Comparison of ENCODE assay signal across 18 cellular contexts in the genomic region with DNA sequence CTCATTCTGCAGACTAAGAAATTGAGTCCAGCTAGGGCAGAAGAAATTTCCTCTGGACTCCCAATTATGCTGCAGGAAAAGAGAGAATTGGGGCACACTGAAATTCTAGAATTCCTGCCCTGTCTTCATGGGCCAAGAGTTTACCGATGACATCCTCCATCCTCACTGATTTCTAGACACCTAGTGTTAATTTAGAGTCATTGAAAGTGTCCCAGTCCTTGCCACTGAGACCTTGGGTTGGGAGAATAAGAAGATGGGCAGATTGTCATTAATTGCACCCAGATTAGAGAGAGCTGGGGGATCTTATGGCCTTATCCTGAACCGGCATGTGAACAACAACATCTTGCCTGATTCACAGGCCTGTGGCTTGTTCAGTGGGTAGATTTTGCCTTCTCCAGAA. TPM values are rescaled to one million over a fixed set of nuclear protein-coding genes. Genes with fewer than 3 reads are reported as not detected.
DNase-seq lines count a peak whose midpoint lies in the region; TF ChIP-seq lines count a peak whose summit lies in the region.
"Had no signal": no experiment of that assay in that cellular context is flagged by ENCODE, and none has a peak within 500 bp of the region (broad histone marks: within the 10 kb centered on the region; RNA-seq: fewer than 3 reads in every experiment).

No MANE protein-coding gene starts in this region.

- H3K27ac ChIP-seq in WERI-Rb-1 = no peak overlapping the region
- no peak overlapping the region for H3K27ac ChIP-seq in esophagus squamous epithelium
- H3K27ac ChIP-seq: BLaER1 treated with 17β-estradiol and CSF1 and Interleukin-3, amounts not matched to agents 10 nM and 100 nM had no signal

- intact Hi-C loops in esophagus squamous epithelium (cut with DNase I) = loop anchor here (10.0 kb wide), 1 partner anchor 58 kb away; no protein-coding TSS in a partner anchor

- peaks cover 0 to 29% (median 5%) of the 10 kb centered on the region in 3 donors for H3K4me1 ChIP-seq in esophagus squamous epithelium

- H3K36me3 ChIP-seq in H7 (replicated peaks; ENCODE audit: control insufficient read depth, insufficient read depth, low read length) = no peaks in the 10 kb centered on the region
- H3K36me3 ChIP-seq in WERI-Rb-1 = no peaks in the 10 kb centered on the region
- no peaks in the 10 kb centered on the region for H3K36me3 ChIP-seq in esophagus squamous epithelium
- H3K36me3 ChIP-seq: BLaER1 treated with 17β-estradiol and CSF1 and Interleukin-3, amounts not matched to agents 10 nM and 100 nM had no signal

- H3K27me3 ChIP-seq in H7 (ENCODE audit: control insufficient read depth, insufficient read depth, low read length) = peaks cover 4% of the 10 kb centered on the region
- H3K27me3 ChIP-seq in WERI-Rb-1 (ENCODE audit: insufficient read depth, low read depth, severe bottlenecking) = no peaks in the 10 kb centered on the region
- peaks cover 0 to 40% (median 0%) of the 10 kb centered on the region in 4 donors for H3K27me3 ChIP-seq in esophagus squamous epithelium

- no peak for TF ChIP-seq POLR2A in esophagus squamous epithelium (IDR thresholded peaks at IDR 0.05)

- H3K9me3 ChIP-seq in WERI-Rb-1 (ENCODE audit: severe bottlenecking) (no peaks in the 10 kb centered on the region), esophagus squamous epithelium (no peaks in the 10 kb centered on the region)
- H3K9me3 ChIP-seq: BLaER1 treated with 17β-estradiol and CSF1 and Interleukin-3, amounts not matched to agents 10 nM and 100 nM had no signal

- DNase-seq in H7 (peak; percentile 52), NAMALWA (ENCODE audit: low spot score) (peak; percentile 7), WERI-Rb-1 (peak; percentile 20), epithelial cell of esophagus (ENCODE audit: low read depth) (no peak), Ammon's horn (ENCODE audit: low spot score) (no peak), esophagus squamous epithelium (lab: John Stamatoyannopoulos, UW) (no peak), cortex of kidney (lab: John Stamatoyannopoulos, UW) (no peak)
- DNase-seq: 8988T; Calu3; CD8-positive, alpha-beta T cell; DMS79 treated with DMSO at 0.1 percent for 48 hours; GF-D8; GOT3; H9; IMR-90 had no signal

- H3K4me3 ChIP-seq in H7 (ENCODE audit: insufficient read depth, low read depth, low read length) (no peak overlapping the region), WERI-Rb-1 (ENCODE audit: low read depth, low read length) (no peak overlapping the region), epithelial cell of esophagus (ENCODE audit: low read length) (no peak overlapping the region), esophagus squamous epithelium (no peak overlapping the region)
- H3K4me3 ChIP-seq: BLaER1 treated with 17β-estradiol and CSF1 and Interleukin-3, amounts not matched to agents 10 nM and 100 nM had no signal

- WGBS in esophagus squamous epithelium, 2 donors = 83 to 86% methylated on average over 2 of the region's 2 CpGs

- TF ChIP-seq CTCF in WERI-Rb-1 (IDR thresholded peaks at IDR 0.05; ENCODE audit: low read depth, low read length) (no peak), epithelial cell of esophagus (IDR thresholded peaks at IDR 0.05; ENCODE audit: insufficient read depth, low read depth, low read length, missing control alignments) (peak; percentile 6), esophagus squamous epithelium (IDR thresholded peaks at IDR 0.05) (no peak)

RNA-seq across cellular contexts. Expression of gene ANGPT4, which starts 29.0 kb away (rescaled TPM):
- 0.11 and 0.31 TPM in 2 replicates for total RNA-seq in H7 (2014; rRNA removed; shearing (Covaris generic))
- total RNA-seq in esophagus squamous epithelium = under 1 TPM in 3 of 4 donors, not detected in 1; under 0.01 to 0.38 (median 0.09) TPM
- total RNA-seq: A673; B cell; Calu3; CD8-positive, alpha-beta T cell; IMR-90 had no signal

RNA-seq across cellular contexts. Expression of gene FAM110A, which starts 53.6 kb away (rescaled TPM):
- total RNA-seq in H7 (2014; rRNA removed; shearing (Covaris generic)) = 5.5 and 9.9 TPM in 2 replicates
- 10 to 100 TPM; 15.3 to 46.6 (median 27.1) TPM for total RNA-seq in esophagus squamous epithelium

Comparison
In these comparisons a context has a peak if more than half of its experiments do, and no peak if none do; other contexts are left out.
1. DNase-seq: peak in H7 (single experiment), NAMALWA (single experiment) and WERI-Rb-1 (single experiment); none in epithelial cell of esophagus (single experiment), Ammon's horn (single experiment), esophagus squamous epithelium (single experiment) and cortex of kidney (single experiment).